In the genomic region with DNA sequence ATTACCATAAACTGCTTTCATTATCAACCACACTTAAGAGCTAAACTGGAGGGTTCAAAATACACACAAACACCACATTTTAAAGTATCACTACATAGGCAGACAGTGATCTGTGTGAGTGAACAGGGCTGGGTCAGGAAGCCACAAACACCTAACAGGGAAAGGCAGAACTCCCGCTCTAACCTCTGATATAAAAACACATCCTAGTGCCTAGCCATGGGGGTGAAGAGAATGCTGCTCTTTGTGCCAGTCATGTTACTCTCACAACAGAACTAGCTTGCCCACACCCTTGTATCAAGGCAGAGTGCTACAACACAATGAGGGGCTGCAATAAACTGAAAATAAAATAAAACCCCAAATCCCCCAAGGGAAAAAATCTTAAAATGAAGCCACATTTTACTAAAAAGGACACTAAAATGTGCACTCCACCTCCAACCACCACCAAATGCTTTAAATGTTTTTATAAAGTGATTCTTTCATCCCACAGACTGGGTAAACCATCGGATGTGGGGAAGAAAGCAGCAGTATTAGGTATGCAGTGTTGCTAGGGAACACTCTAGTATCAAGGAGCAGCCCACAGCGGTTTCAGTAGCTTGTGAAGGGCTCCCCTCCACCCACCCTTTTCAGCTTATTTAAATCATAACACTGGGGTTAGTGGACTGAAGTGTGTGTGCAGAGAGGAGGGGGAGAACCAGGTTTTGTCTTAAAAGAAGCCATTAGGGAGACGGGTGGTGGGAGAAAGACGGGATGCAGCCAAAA, we compare ENCODE assay signal across 9 cellular contexts.
DNase-seq lines count a peak whose midpoint lies in the region; ATAC-seq and TF ChIP-seq lines count a peak whose summit lies in the region.
"Had no signal": no experiment of that assay in that cellular context is flagged by ENCODE, and none has a peak within 500 bp of the region (broad histone marks: within the 10 kb centered on the region; RNA-seq: fewer than 3 reads in every experiment).

No MANE protein-coding gene starts in this region.

- intact Hi-C loops in activated naive CD4-positive, alpha-beta T cell treated with anti-CD3 and anti-CD28 coated beads for 36 hours (cut with micrococcal nuclease) = no loop called here
- intact Hi-C loops in posterior vena cava (cut with DNase I) = no loop called here
- intact Hi-C loops in body of pancreas (cut with DNase I) = no loop called here

- CTCF ChIA-PET in activated naive CD4-positive, alpha-beta T cell treated with anti-CD3 and anti-CD28 coated beads for 36 hours (lab: Charles Lee) = no interaction called here

- H3K4me3 ChIP-seq in neural progenitor cell = no peak overlapping the region
- no peak overlapping the region for H3K4me3 ChIP-seq in body of pancreas

- H3K27ac Mint-ChIP-seq in activated naive CD4-positive, alpha-beta T cell treated with anti-CD3 and anti-CD28 coated beads for 36 hours = no peak overlapping the region
- peak overlapping the region; percentile 91 for H3K27ac Mint-ChIP-seq in neural progenitor cell

- peak overlapping the region; percentile 58 for H3K4me2 ChIP-seq in neural progenitor cell

- H3K27me3 ChIP-seq in neural progenitor cell = no peaks in the 10 kb centered on the region
- no peaks in the 10 kb centered on the region for H3K27me3 ChIP-seq in body of pancreas

- peak; percentile 67 for ATAC-seq in GM18858 (IDR thresholded peaks at IDR 0.05; ENCODE audit: unreplicated experiment)
- peak; percentile 71 for ATAC-seq in HG03565 (IDR thresholded peaks at IDR 0.05; ENCODE audit: unreplicated experiment)
- no peak for ATAC-seq in body of pancreas

- TF ChIP-seq POLR2A in body of pancreas (IDR thresholded peaks at IDR 0.05) = no peak

- H3K9me3 ChIP-seq in neural progenitor cell (ENCODE audit: low read depth) (no peaks in the 10 kb centered on the region), body of pancreas (no peaks in the 10 kb centered on the region)

- no peaks in the 10 kb centered on the region for H3F3A ChIP-seq in neural progenitor cell (ENCODE audit: low read depth)

- H3K4me3 Mint-ChIP-seq in activated naive CD4-positive, alpha-beta T cell treated with anti-CD3 and anti-CD28 coated beads for 36 hours = no peak overlapping the region
- peak overlapping the region; percentile 72 for H3K4me3 Mint-ChIP-seq in neural progenitor cell

- H3K27me3 Mint-ChIP-seq in activated naive CD4-positive, alpha-beta T cell treated with anti-CD3 and anti-CD28 coated beads for 36 hours (ENCODE audit: low read depth) = no peaks in the 10 kb centered on the region
- no peaks in the 10 kb centered on the region for H3K27me3 Mint-ChIP-seq in neural progenitor cell (ENCODE audit: insufficient read depth, low read depth)

- no peak overlapping the region for H3K9ac ChIP-seq in neural progenitor cell

- H3K36me3 Mint-ChIP-seq in activated naive CD4-positive, alpha-beta T cell treated with anti-CD3 and anti-CD28 coated beads for 36 hours (ENCODE audit: low read depth) = peaks cover 42% of the 10 kb centered on the region
- H3K36me3 Mint-ChIP-seq in neural progenitor cell = peaks cover 21% of the 10 kb centered on the region

- H3K27ac ChIP-seq in neural progenitor cell (peak overlapping the region; percentile 36), body of pancreas (no peak overlapping the region)

- H3K4me1 ChIP-seq in neural progenitor cell = peaks cover 13% of the 10 kb centered on the region
- no peaks in the 10 kb centered on the region for H3K4me1 ChIP-seq in body of pancreas

- peaks cover 10% of the 10 kb centered on the region for H3K4me1 Mint-ChIP-seq in activated naive CD4-positive, alpha-beta T cell treated with anti-CD3 and anti-CD28 coated beads for 36 hours (ENCODE audit: low read depth)
- peaks cover 38% of the 10 kb centered on the region for H3K4me1 Mint-ChIP-seq in neural progenitor cell

- TF ChIP-seq CTCF in neural progenitor cell (IDR thresholded peaks at IDR 0.05) = no peak
- no peak for TF ChIP-seq CTCF in body of pancreas (IDR thresholded peaks at IDR 0.05)

- H3K79me2 ChIP-seq in neural progenitor cell (ENCODE audit: low read depth) = no peaks in the 10 kb centered on the region

- H4K20me1 ChIP-seq in neural progenitor cell (ENCODE audit: low read depth) = no peaks in the 10 kb centered on the region

- H3K36me3 ChIP-seq in neural progenitor cell = no peaks in the 10 kb centered on the region
- H3K36me3 ChIP-seq in body of pancreas (replicated peaks in 1 of 2; ENCODE audit: insufficient read depth in 1 of 2, low read depth in 2 of 2) = peaks cover 0 to 1% of the 10 kb centered on the region in 2 donors

- no peaks in the 10 kb centered on the region for H3K9me3 Mint-ChIP-seq in activated naive CD4-positive, alpha-beta T cell treated with anti-CD3 and anti-CD28 coated beads for 36 hours
- H3K9me3 Mint-ChIP-seq in neural progenitor cell = no peaks in the 10 kb centered on the region

- WGBS in body of pancreas, 2 donors = 84 to 85% methylated on average over 5 of the region's 5 CpGs

- peak overlapping the region; percentile 2 for H2AFZ ChIP-seq in neural progenitor cell (replicated peaks)

- DNase-seq in activated naive CD4-positive, alpha-beta T cell treated with anti-CD3 and anti-CD28 coated beads for 36 hours = peak; percentile 14
- peak; percentile 59 for DNase-seq in neural progenitor cell (ENCODE audit: low spot score)
- DNase-seq in DMS153 treated with DMSO at 0.1 percent for 48 hours (lab: John Stamatoyannopoulos, UW; ENCODE audit: unreplicated experiment) = no peak
- no peak for DNase-seq in posterior vena cava (ENCODE audit: low spot score)
- no peak for DNase-seq in body of pancreas
- DNase-seq in cerebellar nuclear complex (lab: John Stamatoyannopoulos, UW) = no peak
- DNase-seq: midbrain had no signal

Comparison
In these comparisons a context has a peak if more than half of its experiments do, and no peak if none do; other contexts are left out.
1. DNase-seq: peak in activated naive CD4-positive, alpha-beta T cell treated with anti-CD3 and anti-CD28 coated beads for 36 hours (single experiment) and neural progenitor cell (single experiment); none in DMS153 treated with DMSO at 0.1 percent for 48 hours (single experiment), posterior vena cava (single experiment), body of pancreas (0 of 4) and cerebellar nuclear complex (0 of 2).